14 cellular contexts compared by ENCODE assay signal in the genomic region with DNA sequence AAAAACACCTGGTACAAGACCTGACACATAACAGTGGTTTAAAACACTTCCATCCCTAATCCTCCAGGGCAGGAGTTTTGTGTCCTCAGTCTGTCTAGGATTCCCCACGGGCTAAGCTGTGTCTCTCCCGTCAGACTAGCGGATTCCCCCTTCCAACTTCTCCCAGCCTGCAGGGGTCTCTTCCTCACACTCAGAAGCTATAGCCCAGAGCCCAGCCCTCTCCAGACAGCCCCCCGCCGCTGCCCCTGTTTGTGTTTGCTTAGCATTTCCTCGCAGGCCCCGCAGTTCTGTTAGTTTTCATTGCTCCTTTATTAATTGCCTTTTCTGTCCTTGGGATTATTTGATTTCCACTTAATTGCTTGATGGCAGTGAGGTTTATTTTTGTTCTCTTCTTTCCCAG.
DNase-seq lines count a peak whose midpoint lies in the region; ATAC-seq and TF ChIP-seq lines count a peak whose summit lies in the region.
"Had no signal": no experiment of that assay in that cellular context is flagged by ENCODE, and none has a peak within 500 bp of the region (broad histone marks: within the 10 kb centered on the region; RNA-seq: fewer than 3 reads in every experiment).

No MANE protein-coding gene starts in this region.

- 42% methylated on average over 7 of the region's 7 CpGs for WGBS in upper lobe of left lung, 2 donors

- CTCF ChIA-PET in activated CD8-positive, alpha-beta memory T cell treated with anti-CD3 and anti-CD28 coated beads, Interleukin-2, amount 10 ng/mL, durations not matched to agents 7 days and 5 days (lab: Charles Lee): no interaction called here

- H3K9me3 Mint-ChIP-seq in activated CD8-positive, alpha-beta memory T cell treated with anti-CD3 and anti-CD28 coated beads, Interleukin-2, amount 10 ng/mL, durations not matched to agents 7 days and 5 days (ENCODE audit: low read depth): no peaks in the 10 kb centered on the region

- H3K36me3 Mint-ChIP-seq in activated CD8-positive, alpha-beta memory T cell treated with anti-CD3 and anti-CD28 coated beads, Interleukin-2, amount 10 ng/mL, durations not matched to agents 7 days and 5 days: no peaks in the 10 kb centered on the region
- H3K36me3 Mint-ChIP-seq: CD4-positive, CD25-positive, alpha-beta regulatory T cell had no signal

- no peaks in the 10 kb centered on the region for H3K36me3 ChIP-seq in upper lobe of left lung
- H3K36me3 ChIP-seq: BLaER1 treated with 17β-estradiol and CSF1 and Interleukin-3, amounts not matched to agents 10 nM and 100 nM had no signal

- no peak for TF ChIP-seq EP300 in upper lobe of left lung (IDR thresholded peaks at IDR 0.05)

- TF ChIP-seq POLR2A in upper lobe of left lung (IDR thresholded peaks at IDR 0.05): no peak

- peak; percentile 32 for DNase-seq in activated CD8-positive, alpha-beta memory T cell treated with anti-CD3 and anti-CD28 coated beads for 24 hours
- no peak for DNase-seq in activated CD8-positive, alpha-beta memory T cell treated with anti-CD3 and anti-CD28 coated beads, Interleukin-2, amount 50 U/mL, for 4 hours
- DNase-seq in activated CD8-positive, alpha-beta memory T cell treated with anti-CD3 and anti-CD28 coated beads, Interleukin-2, amount 10 ng/mL, durations not matched to agents 7 days and 5 days: peak; percentile 1
- peak; percentile 11 for DNase-seq in left lobe of liver (ENCODE audit: low spot score)
- DNase-seq in upper lobe of left lung: no peak
- DNase-seq: ACHN; CD4-positive, CD25-positive, alpha-beta regulatory T cell; DMS53; GF-D8; IMR-90; KBM-7 had no signal

- no peak overlapping the region for H3K27ac ChIP-seq in upper lobe of left lung
- H3K27ac ChIP-seq: BLaER1 treated with 17β-estradiol and CSF1 and Interleukin-3, amounts not matched to agents 10 nM and 100 nM had no signal

- H3K9me3 ChIP-seq in upper lobe of left lung: no peaks in the 10 kb centered on the region
- H3K9me3 ChIP-seq: BLaER1 treated with 17β-estradiol and CSF1 and Interleukin-3, amounts not matched to agents 10 nM and 100 nM had no signal

- peaks cover 13% of the 10 kb centered on the region for H3K27me3 Mint-ChIP-seq in activated CD8-positive, alpha-beta memory T cell treated with anti-CD3 and anti-CD28 coated beads, Interleukin-2, amount 10 ng/mL, durations not matched to agents 7 days and 5 days
- H3K27me3 Mint-ChIP-seq: CD4-positive, CD25-positive, alpha-beta regulatory T cell had no signal

- no peaks in the 10 kb centered on the region for H3K4me1 ChIP-seq in upper lobe of left lung

- H3K4me1 Mint-ChIP-seq in activated CD8-positive, alpha-beta memory T cell treated with anti-CD3 and anti-CD28 coated beads, Interleukin-2, amount 10 ng/mL, durations not matched to agents 7 days and 5 days: no peaks in the 10 kb centered on the region

- H3K27ac Mint-ChIP-seq in activated CD8-positive, alpha-beta memory T cell treated with anti-CD3 and anti-CD28 coated beads, Interleukin-2, amount 10 ng/mL, durations not matched to agents 7 days and 5 days: no peak overlapping the region
- H3K27ac Mint-ChIP-seq: CD4-positive, CD25-positive, alpha-beta regulatory T cell had no signal

- no peak for TF ChIP-seq CTCF in upper lobe of left lung (IDR thresholded peaks at IDR 0.05)

- no peaks in the 10 kb centered on the region for H3K27me3 ChIP-seq in upper lobe of left lung
- H3K27me3 ChIP-seq: BLaER1 treated with 17β-estradiol and CSF1 and Interleukin-3, amounts not matched to agents 10 nM and 100 nM had no signal

- no peak for ATAC-seq in activated CD8-positive, alpha-beta memory T cell treated with anti-CD3 and anti-CD28 coated beads, Interleukin-2, amount 10 ng/mL, durations not matched to agents 7 days and 5 days
- ATAC-seq in left lobe of liver: no peak
- no peak for ATAC-seq in GM19351 (IDR thresholded peaks at IDR 0.05; ENCODE audit: unreplicated experiment)
- ATAC-seq in upper lobe of left lung (ENCODE audit: low FRiP score in 2 of 2): no peak
- no peak for ATAC-seq in HG03342 (IDR thresholded peaks at IDR 0.05; ENCODE audit: unreplicated experiment)

- H3K4me3 ChIP-seq in upper lobe of left lung: no peak overlapping the region
- H3K4me3 ChIP-seq: BLaER1 treated with 17β-estradiol and CSF1 and Interleukin-3, amounts not matched to agents 10 nM and 100 nM had no signal

- H3K4me3 Mint-ChIP-seq in activated CD8-positive, alpha-beta memory T cell treated with anti-CD3 and anti-CD28 coated beads, Interleukin-2, amount 10 ng/mL, durations not matched to agents 7 days and 5 days: no peak overlapping the region
- H3K4me3 Mint-ChIP-seq: CD4-positive, CD25-positive, alpha-beta regulatory T cell had no signal

Comparison
In these comparisons a context has a peak if more than half of its experiments do, and no peak if none do; other contexts are left out.
1. DNase-seq: peak in activated CD8-positive, alpha-beta memory T cell treated with anti-CD3 and anti-CD28 coated beads for 24 hours (single experiment), activated CD8-positive, alpha-beta memory T cell treated with anti-CD3 and anti-CD28 coated beads, Interleukin-2, amount 10 ng/mL, durations not matched to agents 7 days and 5 days (single experiment) and left lobe of liver (single experiment); none in activated CD8-positive, alpha-beta memory T cell treated with anti-CD3 and anti-CD28 coated beads, Interleukin-2, amount 50 U/mL, for 4 hours (single experiment) and upper lobe of left lung (0 of 2).